11 cellular contexts compared by ENCODE assay signal in genomic region chr4:84870398-84871163, GRCh38.
DNase-seq lines count a peak whose midpoint lies in the region; ATAC-seq and TF ChIP-seq lines count a peak whose summit lies in the region.
"Had no signal": no experiment of that assay in that cellular context is flagged by ENCODE, and none has a peak within 500 bp of the region (broad histone marks: within the 10 kb centered on the region; RNA-seq: fewer than 3 reads in every experiment).

No MANE protein-coding gene starts in this region.

- H3K27me3 Mint-ChIP-seq in stimulated activated naive CD8-positive, alpha-beta T cell treated with anti-CD3 and anti-CD28 coated beads, Interleukin-15, amount 100 ng/mL, for 72 hours = no peaks in the 10 kb centered on the region
- H3K27me3 Mint-ChIP-seq: stimulated activated naive B cell treated with anti-CD40 and anti-IgM and Interleukin-4, amounts not matched to agents 10 μg/mL and 1 μg/mL and 100 μg/mL, for 72 hours had no signal

- H3K4me3 ChIP-seq in ACC112 (ENCODE audit: low read depth, low read length) (no peak overlapping the region), brain microvascular endothelial cell (ENCODE audit: low read depth, low read length) (no peak overlapping the region), left ventricle myocardium inferior (no peak overlapping the region)
- H3K4me3 ChIP-seq: lower lobe of right lung had no signal

- H3K27me3 ChIP-seq in ACC112 (ENCODE audit: insufficient read depth, low read length) = no peaks in the 10 kb centered on the region
- no peaks in the 10 kb centered on the region for H3K27me3 ChIP-seq in brain microvascular endothelial cell (replicated peaks)
- no peaks in the 10 kb centered on the region for H3K27me3 ChIP-seq in left ventricle myocardium inferior (ENCODE audit: low read depth)

- no peaks in the 10 kb centered on the region for H3K9me3 Mint-ChIP-seq in stimulated activated naive CD8-positive, alpha-beta T cell treated with anti-CD3 and anti-CD28 coated beads, Interleukin-15, amount 100 ng/mL, for 72 hours

- no peaks in the 10 kb centered on the region for H3K36me3 ChIP-seq in ACC112 (ENCODE audit: insufficient read depth, low read length)
- H3K36me3 ChIP-seq in brain microvascular endothelial cell (replicated peaks) = no peaks in the 10 kb centered on the region
- H3K36me3 ChIP-seq in left ventricle myocardium inferior = no peaks in the 10 kb centered on the region
- H3K36me3 ChIP-seq: lower lobe of right lung had no signal

- H3K4me1 Mint-ChIP-seq in stimulated activated naive CD8-positive, alpha-beta T cell treated with anti-CD3 and anti-CD28 coated beads, Interleukin-15, amount 100 ng/mL, for 72 hours = no peaks in the 10 kb centered on the region
- H3K4me1 Mint-ChIP-seq: stimulated activated naive B cell treated with anti-CD40 and anti-IgM and Interleukin-4, amounts not matched to agents 10 μg/mL and 1 μg/mL and 100 μg/mL, for 72 hours had no signal

- H3K4me3 Mint-ChIP-seq in stimulated activated naive CD8-positive, alpha-beta T cell treated with anti-CD3 and anti-CD28 coated beads, Interleukin-15, amount 100 ng/mL, for 72 hours = no peak overlapping the region
- H3K4me3 Mint-ChIP-seq: stimulated activated naive B cell treated with anti-CD40 and anti-IgM and Interleukin-4, amounts not matched to agents 10 μg/mL and 1 μg/mL and 100 μg/mL, for 72 hours had no signal

- H3K4me1 ChIP-seq in ACC112 (ENCODE audit: control insufficient read depth, insufficient read depth, low read length, unreplicated experiment) = peaks cover 16% of the 10 kb centered on the region
- no peaks in the 10 kb centered on the region for H3K4me1 ChIP-seq in left ventricle myocardium inferior
- H3K4me1 ChIP-seq: lower lobe of right lung had no signal

- H2AFZ ChIP-seq in ACC112 (ENCODE audit: low read length, unreplicated experiment) = no peak overlapping the region

- ATAC-seq in GM21619 (IDR thresholded peaks at IDR 0.05; ENCODE audit: unreplicated experiment) (no peak), HG03432 (IDR thresholded peaks at IDR 0.05; ENCODE audit: unreplicated experiment) (no peak)
- ATAC-seq in stimulated activated naive CD8-positive, alpha-beta T cell treated with anti-CD3 and anti-CD28 coated beads, Interleukin-15, amount 100 ng/mL, for 72 hours = no peak
- ATAC-seq: stimulated activated naive B cell treated with anti-CD40 and anti-IgM and Interleukin-4, amounts not matched to agents 10 μg/mL and 1 μg/mL and 100 μg/mL, for 72 hours had no signal

- peak overlapping the region; percentile 63 for H3K27ac ChIP-seq in ACC112 (ENCODE audit: low read depth, low read length)
- H3K27ac ChIP-seq in brain microvascular endothelial cell = peak overlapping the region; percentile 22
- no peak overlapping the region for H3K27ac ChIP-seq in left ventricle myocardium inferior (replicated peaks)
- H3K27ac ChIP-seq: lower lobe of right lung had no signal

- in situ Hi-C loops in brain microvascular endothelial cell (cut with HindIII; ENCODE audit: low pct_ligation_motif_present, low sequenced_read_pairs) = no loop called here

- H3K9me3 ChIP-seq in left ventricle myocardium inferior (replicated peaks) = peaks cover 6% of the 10 kb centered on the region
- H3K9me3 ChIP-seq: lower lobe of right lung had no signal

- intact Hi-C loops in left ventricle myocardium inferior (cut with micrococcal nuclease) = no loop called here

- DNase-seq in HT-29 (ENCODE audit: low spot score) (peak; percentile 61), brain microvascular endothelial cell (peak; percentile 81), iris pigment epithelial cell (ENCODE audit: low read depth) (peak; percentile 89), left ventricle myocardium inferior (no peak)
- DNase-seq in stimulated activated naive CD8-positive, alpha-beta T cell treated with anti-CD3 and anti-CD28 coated beads, Interleukin-15, amount 100 ng/mL, for 72 hours = no peak
- DNase-seq: AML-193; lower lobe of right lung; stimulated activated naive B cell treated with anti-CD40 and anti-IgM and Interleukin-4, amounts not matched to agents 10 μg/mL and 1 μg/mL and 100 μg/mL, for 72 hours had no signal

- H3K79me2 ChIP-seq in ACC112 (ENCODE audit: control insufficient read depth, insufficient read depth, low read length, unreplicated experiment) = peaks cover 9% of the 10 kb centered on the region

- no peak overlapping the region for H3K27ac Mint-ChIP-seq in stimulated activated naive CD8-positive, alpha-beta T cell treated with anti-CD3 and anti-CD28 coated beads, Interleukin-15, amount 100 ng/mL, for 72 hours
- H3K27ac Mint-ChIP-seq: stimulated activated naive B cell treated with anti-CD40 and anti-IgM and Interleukin-4, amounts not matched to agents 10 μg/mL and 1 μg/mL and 100 μg/mL, for 72 hours had no signal

- TF ChIP-seq CTCF in brain microvascular endothelial cell (IDR thresholded peaks at IDR 0.05; ENCODE audit: low read depth, low read length, missing control alignments) = no peak
- TF ChIP-seq CTCF in left ventricle myocardium inferior (IDR thresholded peaks at IDR 0.05; ENCODE audit: borderline replicate concordance) = no peak

Comparison
In these comparisons a context has a peak if more than half of its experiments do, and no peak if none do; other contexts are left out.
1. DNase-seq: peak in HT-29 (single experiment), brain microvascular endothelial cell (single experiment) and iris pigment epithelial cell (single experiment); none in stimulated activated naive CD8-positive, alpha-beta T cell treated with anti-CD3 and anti-CD28 coated beads, Interleukin-15, amount 100 ng/mL, for 72 hours (0 of 2) and left ventricle myocardium inferior (single experiment).